Comparison of ENCODE assay signal across 11 cellular contexts in genomic region chr5:112109331-112109993, GRCh38.
DNase-seq lines count a peak whose midpoint lies in the region; ATAC-seq and TF ChIP-seq lines count a peak whose summit lies in the region.
"Had no signal": no experiment of that assay in that cellular context is flagged by ENCODE, and none has a peak within 500 bp of the region (broad histone marks: within the 10 kb centered on the region; RNA-seq: fewer than 3 reads in every experiment).

No MANE protein-coding gene starts in this region.

- H3K27me3 Mint-ChIP-seq in osteocyte (ENCODE audit: unreplicated experiment): no peaks in the 10 kb centered on the region

- no peaks in the 10 kb centered on the region for H3K27me3 ChIP-seq in BJ (ENCODE audit: control insufficient read depth, insufficient read depth, low read length)
- no peaks in the 10 kb centered on the region for H3K27me3 ChIP-seq in esophagus muscularis mucosa
- H3K27me3 ChIP-seq in dorsolateral prefrontal cortex: no peaks in the 10 kb centered on the region

- H3K36me3 Mint-ChIP-seq in osteocyte (ENCODE audit: unreplicated experiment): no peaks in the 10 kb centered on the region

- H3K27ac Mint-ChIP-seq in osteocyte (ENCODE audit: unreplicated experiment): no peak overlapping the region

- H3K4me3 Mint-ChIP-seq in osteocyte (ENCODE audit: unreplicated experiment): no peak overlapping the region

- TF ChIP-seq CTCF in BJ (IDR thresholded peaks at IDR 0.05; ENCODE audit: insufficient read depth, low read depth, low read length) (no peak), astrocyte of the spinal cord (IDR thresholded peaks at IDR 0.05; ENCODE audit: low read depth, low read length) (no peak), esophagus muscularis mucosa (IDR thresholded peaks at IDR 0.05) (no peak), osteocyte (IDR thresholded peaks at IDR 0.05) (no peak), dorsolateral prefrontal cortex (IDR thresholded peaks at IDR 0.05 in 54 of 56, conservative IDR thresholded peaks at IDR 0.05 in 2 of 56; ENCODE audit: low read depth in 1 of 56, partially characterized antibody in 56 of 56) (no peak)

- intact Hi-C loops in esophagus muscularis mucosa (cut with DNase I) (no loop called here), dorsolateral prefrontal cortex (cut with DNase I) (no loop called here)

- H3K27ac ChIP-seq in esophagus muscularis mucosa (replicated peaks in 1 of 4): no peak overlapping the region
- H3K27ac ChIP-seq in dorsolateral prefrontal cortex: no peak overlapping the region
- H3K27ac ChIP-seq: parathyroid adenoma had no signal

- no peaks in the 10 kb centered on the region for H3K36me3 ChIP-seq in BJ (ENCODE audit: control insufficient read depth, insufficient read depth, low read length)
- no peaks in the 10 kb centered on the region for H3K36me3 ChIP-seq in esophagus muscularis mucosa

- no peaks in the 10 kb centered on the region for H3K4me1 ChIP-seq in esophagus muscularis mucosa
- H3K4me1 ChIP-seq: parathyroid adenoma had no signal

- ATAC-seq in left lobe of liver: peak; percentile 97

- H3K4me3 ChIP-seq in BJ (ENCODE audit: low read depth, low read length): no peak overlapping the region
- no peak overlapping the region for H3K4me3 ChIP-seq in astrocyte of the spinal cord (ENCODE audit: low read depth, low read length)
- no peak overlapping the region for H3K4me3 ChIP-seq in esophagus muscularis mucosa
- no peak overlapping the region for H3K4me3 ChIP-seq in dorsolateral prefrontal cortex

- TF ChIP-seq EP300 in esophagus muscularis mucosa (IDR thresholded peaks at IDR 0.05): no peak

- no peaks in the 10 kb centered on the region for H3K9me3 ChIP-seq in esophagus muscularis mucosa

- POLR2A ChIA-PET in BJ (lab: Charles Lee): no interaction called here

- peaks cover 4% of the 10 kb centered on the region for H3K4me1 Mint-ChIP-seq in osteocyte (ENCODE audit: unreplicated experiment)

- peak; percentile 63 for DNase-seq in BJ (ENCODE audit: low read depth)
- DNase-seq in HT1080 (ENCODE audit: low read depth): peak; percentile 62
- peak; percentile 57 for DNase-seq in astrocyte of the spinal cord (ENCODE audit: low read depth, low spot score)
- peak; percentile 69 for DNase-seq in left lobe of liver (ENCODE audit: low spot score)
- no peak for DNase-seq in esophagus muscularis mucosa (ENCODE audit: extremely low spot score)
- DNase-seq in osteocyte (ENCODE audit: extremely low spot score, unreplicated experiment): no peak
- no peak for DNase-seq in dorsolateral prefrontal cortex
- no peak for DNase-seq in amniotic stem cell (lab: John Stamatoyannopoulos, UW)
- DNase-seq: NCI-H2107; stimulated activated naive CD4-positive, alpha-beta T cell treated with Interleukin-2 at 50 U/mL for 16 hours had no signal

- no peaks in the 10 kb centered on the region for H3K9me3 Mint-ChIP-seq in osteocyte (ENCODE audit: unreplicated experiment)

- TF ChIP-seq POLR2A in esophagus muscularis mucosa (IDR thresholded peaks at IDR 0.05; ENCODE audit: low read depth): no peak

- in situ Hi-C loops in astrocyte of the spinal cord (cut with HindIII; ENCODE audit: low sequenced_read_pairs): no loop called here

- CTCF ChIA-PET in BJ (lab: Yijun Ruan, JAX): interaction anchor here (1.5 kb wide), 1 partner anchor 10 kb away, joined by 3 read pairs; no protein-coding TSS in a partner anchor

- WGBS in esophagus muscularis mucosa: 71% methylated on average over 4 of the region's 4 CpGs

Comparison
In these comparisons a context has a peak if more than half of its experiments do, and no peak if none do; other contexts are left out.
1. DNase-seq: peak in BJ (single experiment), HT1080 (single experiment), astrocyte of the spinal cord (single experiment) and left lobe of liver (single experiment); none in esophagus muscularis mucosa (single experiment), osteocyte (single experiment), dorsolateral prefrontal cortex (0 of 10) and amniotic stem cell (single experiment).